Comparison of ENCODE assay signal across 13 cellular contexts in the genomic region with DNA sequence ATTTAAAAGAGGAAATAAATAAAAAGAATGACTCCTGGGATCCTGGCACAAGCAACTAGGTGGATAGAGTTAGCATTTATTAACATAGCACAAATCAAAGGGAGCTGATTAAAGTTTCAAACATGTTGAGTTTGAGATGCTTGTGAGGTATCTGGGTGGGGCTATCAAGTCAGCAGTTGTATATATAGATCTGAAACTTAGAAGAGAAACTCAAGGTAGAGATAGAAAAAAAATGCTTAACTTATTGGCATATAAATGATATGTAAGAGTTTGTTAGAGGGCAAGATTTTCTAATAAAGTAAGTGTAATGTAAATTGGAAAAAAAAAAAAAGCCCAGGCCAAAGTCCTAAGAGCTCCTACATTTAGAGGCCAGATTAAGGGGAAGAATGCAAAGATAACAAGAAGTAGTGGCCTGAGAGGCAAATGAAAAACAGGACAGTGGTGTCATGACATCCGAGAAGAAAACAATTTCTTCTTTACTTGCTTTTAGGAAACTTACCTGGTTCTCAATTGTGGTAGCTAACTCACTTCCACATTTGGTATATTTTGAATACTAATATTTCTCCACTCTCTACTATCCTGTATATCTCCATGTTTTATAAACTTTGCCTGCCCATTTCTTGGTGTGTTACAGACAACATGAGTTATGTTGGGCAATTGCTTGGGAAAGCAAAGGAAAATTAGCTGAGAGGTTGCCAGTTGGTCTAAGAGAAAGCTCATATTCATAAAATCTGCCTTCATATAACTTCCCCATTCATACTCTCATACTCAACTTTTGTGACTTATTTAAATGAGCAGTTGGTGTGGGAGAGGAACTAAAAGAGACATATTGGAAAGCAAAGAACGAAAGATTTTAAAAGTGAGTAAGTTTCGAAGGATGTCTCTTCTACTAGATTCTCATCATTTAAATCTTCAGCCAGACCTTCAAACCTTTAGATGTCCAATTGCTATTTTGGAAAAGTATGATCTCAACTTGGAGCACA.
DNase-seq lines count a peak whose midpoint lies in the region; ATAC-seq, FAIRE-seq and TF ChIP-seq lines count a peak whose summit lies in the region.
"Had no signal": no experiment of that assay in that cellular context is flagged by ENCODE, and none has a peak within 500 bp of the region (broad histone marks: within the 10 kb centered on the region; RNA-seq: fewer than 3 reads in every experiment).

No MANE protein-coding gene starts in this region.

- H3K4me1 Mint-ChIP-seq in stimulated activated memory B cell treated with anti-CD40 and anti-IgM and Interleukin-4, amounts not matched to agents 10 μg/mL and 1 μg/mL and 100 μg/mL, for 72 hours: peaks cover 44% of the 10 kb centered on the region

- ATAC-seq in HG02610 (IDR thresholded peaks at IDR 0.05; ENCODE audit: unreplicated experiment): peak; percentile 59
- ATAC-seq in HG03442 (IDR thresholded peaks at IDR 0.05; ENCODE audit: unreplicated experiment): peak; percentile 42
- peak; percentile 72 for ATAC-seq in stimulated activated memory B cell treated with anti-CD40 and anti-IgM and Interleukin-4, amounts not matched to agents 10 μg/mL and 1 μg/mL and 100 μg/mL, for 72 hours
- ATAC-seq: activated T-cell treated with anti-CD3 and anti-CD28 coated beads, Interleukin-2, amount 50 U/mL, for 4 hours; WTC11 had no signal

- FAIRE-seq in GM19239 (lab: Jason Lieb, UNC): peak; percentile 78

- TF ChIP-seq POLR2A in adrenal gland (IDR thresholded peaks at IDR 0.05): no peak

- in situ Hi-C loops in HAP-1 (cut with MboI; ENCODE audit: low sequenced_read_pairs): no loop called here

- H3K9me3 ChIP-seq in HAP-1 (peaks cover under 1% of the 10 kb centered on the region; the same call in 1 of the 2 replicates), adrenal gland (replicated peaks in 1 of 3) (no peaks in the 10 kb centered on the region)

- H3K9me3 Mint-ChIP-seq in stimulated activated memory B cell treated with anti-CD40 and anti-IgM and Interleukin-4, amounts not matched to agents 10 μg/mL and 1 μg/mL and 100 μg/mL, for 72 hours: peaks cover 4% of the 10 kb centered on the region

- intact Hi-C loops in adrenal gland (cut with DNase I): no loop called here

- no peak overlapping the region for H3K27ac ChIP-seq in adrenal gland

- TF ChIP-seq CTCF in adrenal gland (IDR thresholded peaks at IDR 0.05): no peak

- H3K27ac Mint-ChIP-seq in stimulated activated memory B cell treated with anti-CD40 and anti-IgM and Interleukin-4, amounts not matched to agents 10 μg/mL and 1 μg/mL and 100 μg/mL, for 72 hours: peak overlapping the region; percentile 62
- H3K27ac Mint-ChIP-seq: WTC11 had no signal

- no peaks in the 10 kb centered on the region for H3K27me3 Mint-ChIP-seq in stimulated activated memory B cell treated with anti-CD40 and anti-IgM and Interleukin-4, amounts not matched to agents 10 μg/mL and 1 μg/mL and 100 μg/mL, for 72 hours

- H3K27me3 ChIP-seq in HAP-1 (ENCODE audit: low read depth) (no peaks in the 10 kb centered on the region), adrenal gland (no peaks in the 10 kb centered on the region)

- WGBS in adrenal gland, 4 donors: 53 to 75% (median 59%) methylated on average over 3 of the region's 3 CpGs

- no peaks in the 10 kb centered on the region for H3K36me3 ChIP-seq in HAP-1 (replicated peaks)
- no peaks in the 10 kb centered on the region for H3K36me3 ChIP-seq in adrenal gland (replicated peaks in 1 of 2)

- H3K4me1 ChIP-seq in HAP-1 (no peaks in the 10 kb centered on the region), adrenal gland (replicated peaks in 1 of 2) (no peaks in the 10 kb centered on the region)

- H3K4me3 Mint-ChIP-seq in stimulated activated memory B cell treated with anti-CD40 and anti-IgM and Interleukin-4, amounts not matched to agents 10 μg/mL and 1 μg/mL and 100 μg/mL, for 72 hours: no peak overlapping the region
- H3K4me3 Mint-ChIP-seq: activated T-cell treated with anti-CD3 and anti-CD28 coated beads, Interleukin-2, amount 50 U/mL, for 4 hours; nephron; WTC11 had no signal

- H3K4me3 ChIP-seq in HAP-1 (no peak overlapping the region), adrenal gland (no peak overlapping the region)

- no peak for DNase-seq in GM19239 (ENCODE audit: insufficient read length, low spot score)
- no peak for DNase-seq in HAP-1 (ENCODE audit: low spot score in 2 of 2)
- DNase-seq in EL: no peak
- DNase-seq in adrenal gland: no peak
- DNase-seq: activated T-cell treated with anti-CD3 and anti-CD28 coated beads, Interleukin-2, amount 50 U/mL, for 4 hours; anterior cingulate cortex; NCI-H1105 treated with DMSO at 0.1 percent for 48 hours; NCI-H748 treated with DMSO at 0.1 percent for 48 hours had no signal

- peaks cover 14% of the 10 kb centered on the region for H3K36me3 Mint-ChIP-seq in stimulated activated memory B cell treated with anti-CD40 and anti-IgM and Interleukin-4, amounts not matched to agents 10 μg/mL and 1 μg/mL and 100 μg/mL, for 72 hours
